Comparison of ENCODE assay signal across 1 cellular context in genomic region chr17:64145751-64146417, GRCh38.
A peak's percentile ranks its signal among the peaks of the same experiment; 100 is the strongest.
TF ChIP-seq lines count a peak whose summit lies in the region.

No MANE protein-coding gene starts in this region.

TF ChIP-seq in K562, 482 proteins besides CTCF, POLR2A, EP300 and RAD21 (continued from another document and continues in another):
- no peak; a peak in 1 of 4 replicates for TF ChIP-seq BCLAF1 (IDR thresholded peaks at IDR 0.05; ENCODE audit: borderline replicate concordance in 1 of 2, control insufficient read depth in 1 of 2, low read depth in 2 of 2, low read length in 1 of 2)
- TF ChIP-seq KLF13 (tag; IDR thresholded peaks at IDR 0.05; ENCODE audit: borderline replicate concordance, low read depth), result no peak
- TF ChIP-seq BRCA1 (IDR thresholded peaks at IDR 0.05), result no peak
- TF ChIP-seq BRCA1 (CRISPR knock-in tag; IDR thresholded peaks at IDR 0.05), result no peak
- no peak for TF ChIP-seq ELF4 (CRISPR knock-in tag; IDR thresholded peaks at IDR 0.05)
- 0 out of 2 replicates have a peak, but pooled peaks have one; percentile 79 for TF ChIP-seq DIDO1 (tag; IDR thresholded peaks at IDR 0.05; ENCODE audit: low read depth)
- 0 out of 2 replicates have a peak, but pooled peaks have one; percentile 37 for TF ChIP-seq CEBPG (CRISPR knock-in tag; IDR thresholded peaks at IDR 0.05)
- no peak for TF ChIP-seq CEBPG (tag; conservative IDR thresholded peaks at IDR 0.05 in 1 of 2, IDR thresholded peaks at IDR 0.05 in 1 of 2)
- TF ChIP-seq ZNF609 (CRISPR knock-in tag; IDR thresholded peaks at IDR 0.05; ENCODE audit: borderline replicate concordance), result no peak
- no peak for TF ChIP-seq THRA (IDR thresholded peaks at IDR 0.05)
- TF ChIP-seq ZNF197 (CRISPR knock-in tag; IDR thresholded peaks at IDR 0.05; ENCODE audit: low read depth), result 0 out of 2 replicates have a peak, but pooled peaks have one; percentile 69
- TF ChIP-seq ZNF740 (CRISPR knock-in tag; IDR thresholded peaks at IDR 0.05), result no peak; the same call in 1 of the 2 replicates
- TF ChIP-seq ZNF740 (tag; IDR thresholded peaks at IDR 0.05), result no peak
- TF ChIP-seq ZNF586 (CRISPR knock-in tag; conservative IDR thresholded peaks at IDR 0.05), result no peak
- TF ChIP-seq ZNF551 (CRISPR knock-in tag; IDR thresholded peaks at IDR 0.05), result no peak
- peak; percentile 82 for TF ChIP-seq TEAD4 (IDR thresholded peaks at IDR 0.05; ENCODE audit: low read length)
- peak; percentile 76; the same call in 1 of the 2 replicates for TF ChIP-seq TEAD4 (CRISPR knock-in tag; IDR thresholded peaks at IDR 0.05; ENCODE audit: borderline replicate concordance)
- TF ChIP-seq U2AF1 (optimal IDR thresholded peaks at IDR 0.05; ENCODE audit: low read depth, low read length), result peak; percentile 88
- peak; percentile 81; the same call in 1 of the 2 replicates for TF ChIP-seq ZBED1 (IDR thresholded peaks at IDR 0.05)
- peak; percentile 72; the same call in 1 of the 2 replicates for TF ChIP-seq SRSF3 (IDR thresholded peaks at IDR 0.05; ENCODE audit: insufficient read depth, low read length)
- peak; percentile 57; the same call in 1 of the 2 replicates for TF ChIP-seq ZFP91 (CRISPR knock-in tag; IDR thresholded peaks at IDR 0.05)
- TF ChIP-seq MLLT1 (IDR thresholded peaks at IDR 0.05), result peak in 1 of 2 experiments; percentile 60; a peak in 3 of 4 replicates
- TF ChIP-seq RFX1 (IDR thresholded peaks at IDR 0.05), result no peak
- TF ChIP-seq RB1 (IDR thresholded peaks at IDR 0.05; ENCODE audit: low read depth), result peak; percentile 84
- TF ChIP-seq ZNF121 (CRISPR knock-in tag; conservative IDR thresholded peaks at IDR 0.05), result no peak
- TF ChIP-seq ZNF318 (IDR thresholded peaks at IDR 0.05; ENCODE audit: borderline replicate concordance in 1 of 2, low read depth in 1 of 2), result peak in 1 of 2 experiments; percentile 68; a peak in 1 of 4 replicates
- TF ChIP-seq ZNF436 (CRISPR knock-in tag; IDR thresholded peaks at IDR 0.05), result no peak
- no peak for TF ChIP-seq ZKSCAN8 (CRISPR knock-in tag; IDR thresholded peaks at IDR 0.05)
- TF ChIP-seq NFIC (IDR thresholded peaks at IDR 0.05), result peak; percentile 54; the same call in 1 of the 2 replicates
- peak; percentile 49; the same call in 1 of the 2 replicates for TF ChIP-seq LEF1 (IDR thresholded peaks at IDR 0.05)
- no peak for TF ChIP-seq ARID2 (IDR thresholded peaks at IDR 0.05)
- peak; percentile 99 for TF ChIP-seq THAP12 (CRISPR knock-in tag; IDR thresholded peaks at IDR 0.05)
- no peak for TF ChIP-seq ZNF253 (CRISPR knock-in tag; conservative IDR thresholded peaks at IDR 0.05)
